In the genomic region with DNA sequence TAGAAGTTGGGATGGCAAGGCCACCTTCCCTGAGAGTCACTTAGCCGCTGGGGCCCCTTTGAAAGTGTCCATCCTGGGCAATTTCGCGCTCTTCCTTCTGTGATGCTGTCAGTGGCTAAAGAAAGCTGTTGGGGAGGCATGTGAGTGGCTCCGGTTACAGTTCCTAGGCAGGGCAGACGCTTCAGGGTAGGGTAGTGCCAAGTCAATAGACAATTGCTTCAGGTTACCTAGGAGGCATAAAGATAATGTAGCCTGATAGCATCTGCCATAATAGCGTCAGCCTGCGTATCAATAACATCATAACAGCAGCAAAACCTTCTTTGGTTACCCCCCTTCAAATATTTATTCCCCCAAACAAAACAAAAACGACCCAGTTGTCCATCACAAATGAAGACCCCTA, we compare ENCODE assay signal across 9 cellular contexts. TPM values are rescaled to one million over a fixed set of nuclear protein-coding genes. Genes with fewer than 3 reads are reported as not detected.
DNase-seq lines count a peak whose midpoint lies in the region; ATAC-seq and TF ChIP-seq lines count a peak whose summit lies in the region.
"Had no signal": no experiment of that assay in that cellular context is flagged by ENCODE, and none has a peak within 500 bp of the region (broad histone marks: within the 10 kb centered on the region; RNA-seq: fewer than 3 reads in every experiment).

TSS of gene FAM107B (minus strand) at position 101 of the 400 bp plus-strand sequence. CDS start 234 bp downstream, outside the sequence.

- peaks cover 0 to 2% (median 0%) of the 10 kb centered on the region in 4 donors for H3K4me1 Mint-ChIP-seq in CD4-positive, CD25-positive, alpha-beta regulatory T cell

- no peak within 1 kb of the TSS for H2AFZ ChIP-seq in PC-3 (ENCODE audit: low read length)

- H3K36me3 Mint-ChIP-seq in CD4-positive, CD25-positive, alpha-beta regulatory T cell, result no peaks in the 10 kb centered on the region

- no peak within 1 kb of the TSS for H3K4me3 Mint-ChIP-seq in CD4-positive, CD25-positive, alpha-beta regulatory T cell

- no peak within 1 kb of the TSS for H3K9ac ChIP-seq in PC-3 (ENCODE audit: low read length)

- H3K4me1 ChIP-seq in CD4-positive, CD25-positive, alpha-beta regulatory T cell (ENCODE audit: control insufficient read depth, insufficient read depth, low read length, poor library complexity, severe bottlenecking), result no peaks in the 10 kb centered on the region
- peaks cover 18% of the 10 kb centered on the region for H3K4me1 ChIP-seq in PC-3 (ENCODE audit: insufficient read depth, low read length)
- peaks cover 0 to 10% (median 6%) of the 10 kb centered on the region in 4 donors for H3K4me1 ChIP-seq in esophagus muscularis mucosa

- POLR2A ChIA-PET in PC-3 (lab: Charles Lee; ENCODE audit: unreplicated experiment), result no interaction called here

- H3K4me3 ChIP-seq in CD4-positive, CD25-positive, alpha-beta regulatory T cell (ENCODE audit: low read depth, low read length), result no peak within 1 kb of the TSS
- H3K4me3 ChIP-seq in PC-3 (ENCODE audit: low read length) (no peak within 1 kb of the TSS), esophagus muscularis mucosa (no peak within 1 kb of the TSS)

- no peaks in the 10 kb centered on the region for H3K9me3 ChIP-seq in CD4-positive, CD25-positive, alpha-beta regulatory T cell (ENCODE audit: control insufficient read depth in 2 of 2, low read length in 2 of 2)
- no peaks in the 10 kb centered on the region for H3K9me3 ChIP-seq in PC-3 (ENCODE audit: low read length)
- no peaks in the 10 kb centered on the region for H3K9me3 ChIP-seq in esophagus muscularis mucosa

- H4K20me1 ChIP-seq in PC-3 (ENCODE audit: low read length), result no peaks in the 10 kb centered on the region

- H3K36me3 ChIP-seq in CD4-positive, CD25-positive, alpha-beta regulatory T cell (ENCODE audit: control insufficient read depth, insufficient read depth, low read length), result no peaks in the 10 kb centered on the region
- H3K36me3 ChIP-seq in PC-3 (ENCODE audit: low read depth, low read length) (no peaks in the 10 kb centered on the region), esophagus muscularis mucosa (no peaks in the 10 kb centered on the region)

- H3K9me2 ChIP-seq in PC-3 (replicated peaks; ENCODE audit: low read length), result no peaks in the 10 kb centered on the region

- no peak within 1 kb of the TSS for H3K4me2 ChIP-seq in PC-3 (ENCODE audit: low read length)

- CTCF ChIA-PET in PC-3 (lab: Charles Lee), result no interaction called here

- TF ChIP-seq CTCF in PC-3 (conservative IDR thresholded peaks at IDR 0.05; ENCODE audit: low read depth, low read length) (no peak), esophagus muscularis mucosa (IDR thresholded peaks at IDR 0.05) (no peak), omental fat pad (IDR thresholded peaks at IDR 0.05) (no peak)

- no peak for ATAC-seq in CD4-positive, CD25-positive, alpha-beta regulatory T cell (ENCODE audit: low read depth in 2 of 2)
- ATAC-seq in PC-3, result no peak
- no peak for ATAC-seq in omental fat pad (ENCODE audit: low FRiP score)
- no peak for ATAC-seq in HG02678 (IDR thresholded peaks at IDR 0.05; ENCODE audit: unreplicated experiment)
- ATAC-seq in GM18505 (IDR thresholded peaks at IDR 0.05; ENCODE audit: unreplicated experiment), result no peak
- no peak for ATAC-seq in HG03442 (IDR thresholded peaks at IDR 0.05; ENCODE audit: unreplicated experiment)

- no peak for TF ChIP-seq POLR2A in esophagus muscularis mucosa (IDR thresholded peaks at IDR 0.05; ENCODE audit: low read depth)
- TF ChIP-seq POLR2A in GM18505 (IDR thresholded peaks at IDR 0.05; ENCODE audit: borderline replicate concordance, extremely low read depth, insufficient read depth, insufficient read length), result no peak

- DNase-seq in CD4-positive, CD25-positive, alpha-beta regulatory T cell, result no peak
- no peak for DNase-seq in PC-3
- peak; percentile 45 for DNase-seq in esophagus muscularis mucosa (ENCODE audit: extremely low spot score)
- no peak for DNase-seq in omental fat pad (ENCODE audit: low spot score)
- DNase-seq in stimulated activated CD4-positive, alpha-beta T cell treated with anti-CD3 and anti-CD28 coated beads, Interleukin-15, amount 100 ng/mL, for 24 hours, result no peak
- DNase-seq: NCI-H226 had no signal

- no peaks in the 10 kb centered on the region for H3K79me2 ChIP-seq in PC-3 (ENCODE audit: low read length)

- peaks cover 4% of the 10 kb centered on the region for H3K27me3 Mint-ChIP-seq in CD4-positive, CD25-positive, alpha-beta regulatory T cell

- no peak within 1 kb of the TSS for H3K27ac Mint-ChIP-seq in CD4-positive, CD25-positive, alpha-beta regulatory T cell

- no peaks in the 10 kb centered on the region for H3F3A ChIP-seq in PC-3 (ENCODE audit: low read length, unreplicated experiment)

- peaks cover 0 to 2% (median 0%) of the 10 kb centered on the region in 7 donors for H3K9me3 Mint-ChIP-seq in CD4-positive, CD25-positive, alpha-beta regulatory T cell

- no peaks in the 10 kb centered on the region for H3K27me3 ChIP-seq in CD4-positive, CD25-positive, alpha-beta regulatory T cell (ENCODE audit: control insufficient read depth, insufficient read depth, low read length)
- no peaks in the 10 kb centered on the region for H3K27me3 ChIP-seq in PC-3 (ENCODE audit: low read length)
- no peaks in the 10 kb centered on the region for H3K27me3 ChIP-seq in esophagus muscularis mucosa

- H3K27ac ChIP-seq in CD4-positive, CD25-positive, alpha-beta regulatory T cell (ENCODE audit: insufficient read depth, low read length, poor library complexity, severe bottlenecking), result no peak within 1 kb of the TSS
- H3K27ac ChIP-seq in PC-3 (ENCODE audit: low read length), result no peak within 1 kb of the TSS
- H3K27ac ChIP-seq in esophagus muscularis mucosa (replicated peaks in 1 of 4), result no peak within 1 kb of the TSS

- BruUV-seq in PC-3 (replicated peaks; lab: Mats Ljungman, UMichigan), result no TSS peak

- 89% methylated on average over 8 of the region's 8 CpGs for WGBS in esophagus muscularis mucosa

- TF ChIP-seq EP300 in esophagus muscularis mucosa (IDR thresholded peaks at IDR 0.05), result no peak

- intact Hi-C loops in PC-3 (cut with micrococcal nuclease) (loop anchor here (5.0 kb wide), 1 partner anchor 102 kb away; no protein-coding TSS in a partner anchor), esophagus muscularis mucosa (cut with DNase I) (no loop called here)

RNA-seq across cellular contexts. Expression of gene FAM107B, which starts in this region (rescaled TPM):
- total RNA-seq in CD4-positive, CD25-positive, alpha-beta regulatory T cell, result 327 TPM
- polyA plus RNA-seq in CD4-positive, CD25-positive, alpha-beta regulatory T cell, result 100 to 1,000 TPM; 202 to 301 (median 262) TPM
- total RNA-seq in PC-3 (2014; rRNA removed) (33.5 and 36.6 TPM in 2 replicates), esophagus muscularis mucosa (10 to 100 TPM in 2 of 4 donors, 1 to 10 TPM in 2; 7.5 to 14.1 (median 9.4) TPM), omental fat pad (10 to 100 TPM; 27.3 to 77.5 (median 53.7) TPM)
